1 cellular context compared by ENCODE assay signal in the genomic region with DNA sequence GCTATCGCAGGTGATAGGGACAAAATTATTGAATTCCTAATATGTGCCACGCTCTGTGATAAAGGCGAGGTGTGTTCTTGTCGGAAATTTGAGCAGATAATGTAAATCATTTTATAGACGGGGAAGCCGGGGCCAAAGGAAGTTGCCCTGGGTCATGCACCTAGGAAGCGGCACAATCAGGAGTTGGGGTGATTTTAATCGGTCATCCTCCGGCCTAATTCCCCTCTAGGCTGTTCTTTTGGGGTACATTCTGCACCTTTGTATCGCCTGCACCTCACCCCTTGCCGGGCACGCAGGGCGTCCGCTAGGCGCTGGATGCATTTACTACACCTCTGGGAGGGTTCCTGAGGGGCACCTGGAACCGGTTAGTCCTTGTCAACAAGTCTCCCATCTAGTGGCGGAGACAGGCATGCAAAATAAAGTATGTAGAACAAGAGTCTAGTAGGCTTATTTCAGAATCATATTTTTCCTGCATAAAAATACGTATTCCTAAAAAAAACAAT.
A peak's percentile ranks its signal among the peaks of the same experiment; 100 is the strongest.
TF ChIP-seq lines count a peak whose summit lies in the region.

No MANE protein-coding gene starts in this region.

TF ChIP-seq in HepG2, 621 proteins besides CTCF, POLR2A, EP300 and RAD21 (continued from another document):
- TF ChIP-seq, protein P1, sequence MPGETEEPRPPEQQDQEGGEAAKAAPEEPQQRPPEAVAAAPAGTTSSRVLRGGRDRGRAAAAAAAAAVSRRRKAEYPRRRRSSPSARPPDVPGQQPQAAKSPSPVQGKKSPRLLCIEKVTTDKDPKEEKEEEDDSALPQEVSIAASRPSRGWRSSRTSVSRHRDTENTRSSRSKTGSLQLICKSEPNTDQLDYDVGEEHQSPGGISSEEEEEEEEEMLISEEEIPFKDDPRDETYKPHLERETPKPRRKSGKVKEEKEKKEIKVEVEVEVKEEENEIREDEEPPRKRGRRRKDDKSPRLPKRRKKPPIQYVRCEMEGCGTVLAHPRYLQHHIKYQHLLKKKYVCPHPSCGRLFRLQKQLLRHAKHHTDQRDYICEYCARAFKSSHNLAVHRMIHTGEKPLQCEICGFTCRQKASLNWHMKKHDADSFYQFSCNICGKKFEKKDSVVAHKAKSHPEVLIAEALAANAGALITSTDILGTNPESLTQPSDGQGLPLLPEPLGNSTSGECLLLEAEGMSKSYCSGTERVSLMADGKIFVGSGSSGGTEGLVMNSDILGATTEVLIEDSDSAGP (CRISPR knock-in tag; IDR thresholded peaks at IDR 0.05; ENCODE audit: borderline replicate concordance), result 0 out of 2 replicates have a peak, but pooled peaks have one; percentile 17
